In the genomic region with DNA sequence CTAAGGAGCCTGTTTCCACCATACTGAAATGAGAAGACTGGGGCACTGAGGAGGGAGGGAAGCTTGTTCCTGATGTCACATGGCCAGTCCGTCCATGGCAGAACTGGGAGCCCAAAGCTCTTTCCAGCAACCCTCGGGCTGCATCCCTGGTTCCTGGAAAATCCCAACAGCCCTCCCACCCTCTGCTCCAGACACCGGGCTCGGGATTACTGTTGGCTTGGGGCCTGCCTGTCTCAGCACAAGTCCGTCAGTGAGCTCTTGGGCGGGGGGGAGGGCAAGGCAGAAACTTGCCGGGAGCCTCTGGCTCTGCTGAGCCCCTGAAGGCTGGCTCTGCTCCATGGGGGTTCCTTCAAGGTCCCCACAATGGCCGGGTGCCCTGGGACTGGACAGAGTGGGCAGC, we compare ENCODE assay signal across 1 cellular context.
TF ChIP-seq lines count a peak whose summit lies in the region.

No MANE protein-coding gene starts in this region.

TF ChIP-seq in endothelial cell of umbilical vein, 7 proteins besides CTCF, POLR2A, EP300 and RAD21:
- TF ChIP-seq EZH2 (IDR thresholded peaks at IDR 0.05; ENCODE audit: borderline replicate concordance, low read depth, low read length, severe bottlenecking) (no peak), POLR2AphosphoS5 (IDR thresholded peaks at IDR 0.05; ENCODE audit: insufficient read depth, low read depth, low read length) (no peak), GATA2 (IDR thresholded peaks at IDR 0.05; ENCODE audit: insufficient read depth, insufficient read length, low read depth, low read length) (no peak), JUN (IDR thresholded peaks at IDR 0.05; ENCODE audit: borderline replicate concordance, insufficient read depth, insufficient read length, low read depth) (no peak)
TF ChIP-seq in endothelial cell of umbilical vein: peak in this region for 0.
